ENCODE assay signal across 15 cellular contexts in genomic region chr5:35860686-35861085, GRCh38. TPM values are rescaled to one million over a fixed set of nuclear protein-coding genes. Genes with fewer than 3 reads are reported as not detected.
DNase-seq lines count a peak whose midpoint lies in the region; ATAC-seq and TF ChIP-seq lines count a peak whose summit lies in the region.
"Had no signal": no experiment of that assay in that cellular context is flagged by ENCODE, and none has a peak within 500 bp of the region (broad histone marks: within the 10 kb centered on the region; RNA-seq: fewer than 3 reads in every experiment).

No MANE protein-coding gene starts in this region.

- peak overlapping the region; percentile 81 for H3K4me3 Mint-ChIP-seq in activated CD4-positive, alpha-beta memory T cell treated with anti-CD3 and anti-CD28 coated beads, Interleukin-2, amount 10 ng/mL, durations not matched to agents 7 days and 5 days
- no peak overlapping the region for H3K4me3 Mint-ChIP-seq in nephron progenitor cell
- H3K4me3 Mint-ChIP-seq: CD14-positive monocyte had no signal

- no peak for ATAC-seq in GM19035 (IDR thresholded peaks at IDR 0.05; ENCODE audit: unreplicated experiment)

- TF ChIP-seq CTCF in nephron progenitor cell (IDR thresholded peaks at IDR 0.05), result no peak

- H3K79me2 ChIP-seq in ACC112 (ENCODE audit: control insufficient read depth, insufficient read depth, low read length, unreplicated experiment), result peaks cover 32% of the 10 kb centered on the region

- no peak overlapping the region for H3K27ac ChIP-seq in ACC112 (ENCODE audit: low read depth, low read length)
- H3K27ac ChIP-seq: cardiac muscle cell had no signal

- H3K27me3 Mint-ChIP-seq in activated CD4-positive, alpha-beta memory T cell treated with anti-CD3 and anti-CD28 coated beads, Interleukin-2, amount 10 ng/mL, durations not matched to agents 7 days and 5 days, result no peaks in the 10 kb centered on the region
- H3K27me3 Mint-ChIP-seq in nephron progenitor cell (ENCODE audit: low read depth, poor library complexity), result peaks cover 10% of the 10 kb centered on the region
- H3K27me3 Mint-ChIP-seq: progenitor cell of endocrine pancreas had no signal

- H3K4me3 ChIP-seq in ACC112 (ENCODE audit: low read depth, low read length), result peak overlapping the region; percentile 75; the same call in 1 of the 2 replicates
- H3K4me3 ChIP-seq: cardiac muscle cell had no signal

- H3K4me1 ChIP-seq in ACC112 (ENCODE audit: control insufficient read depth, insufficient read depth, low read length, unreplicated experiment), result peaks cover 42% of the 10 kb centered on the region

- H3K27me3 ChIP-seq in ACC112 (ENCODE audit: insufficient read depth, low read length), result no peaks in the 10 kb centered on the region
- H3K27me3 ChIP-seq: cardiac muscle cell had no signal

- peaks cover 7% of the 10 kb centered on the region for H3K9me3 Mint-ChIP-seq in activated CD4-positive, alpha-beta memory T cell treated with anti-CD3 and anti-CD28 coated beads, Interleukin-2, amount 10 ng/mL, durations not matched to agents 7 days and 5 days
- H3K9me3 Mint-ChIP-seq in nephron progenitor cell, result peaks cover 9% of the 10 kb centered on the region

- H3K36me3 Mint-ChIP-seq in activated CD4-positive, alpha-beta memory T cell treated with anti-CD3 and anti-CD28 coated beads, Interleukin-2, amount 10 ng/mL, durations not matched to agents 7 days and 5 days (ENCODE audit: low read depth), result peaks cover 81% of the 10 kb centered on the region
- H3K36me3 Mint-ChIP-seq in nephron progenitor cell (ENCODE audit: low read depth), result no peaks in the 10 kb centered on the region
- H3K36me3 Mint-ChIP-seq: CD14-positive monocyte had no signal

- POLR2A ChIA-PET in activated CD4-positive, alpha-beta memory T cell treated with anti-CD3 and anti-CD28 coated beads, Interleukin-2, amount 10 ng/mL, durations not matched to agents 7 days and 5 days (lab: Charles Lee), result interaction anchor here (0.7 to 16.3 kb wide), 7 partner anchors 9 to 240 kb away, joined by 3 to 422 read pairs (median 20); no protein-coding TSS in a partner anchor

- peak; percentile 55 for DNase-seq in EL
- DNase-seq in activated CD4-positive, alpha-beta memory T cell treated with anti-CD3 and anti-CD28 coated beads, Interleukin-2, amount 10 ng/mL, durations not matched to agents 7 days and 5 days, result no peak
- DNase-seq in foreskin melanocyte, result peak; percentile 94
- no peak for DNase-seq in nephron progenitor cell
- DNase-seq in dermis blood vessel endothelial cell, result no peak
- no peak for DNase-seq in SW480 (ENCODE audit: low spot score)
- DNase-seq: activated CD8-positive, alpha-beta memory T cell treated with anti-CD3 and anti-CD28 coated beads, Interleukin-2, amount 50 U/mL, for 48 hours; mesenchymal stem cell; NCI-H2171 treated with DMSO at 0.1 percent for 48 hours; T1000 had no signal

- peaks cover 84% of the 10 kb centered on the region for H3K4me1 Mint-ChIP-seq in activated CD4-positive, alpha-beta memory T cell treated with anti-CD3 and anti-CD28 coated beads, Interleukin-2, amount 10 ng/mL, durations not matched to agents 7 days and 5 days
- no peaks in the 10 kb centered on the region for H3K4me1 Mint-ChIP-seq in nephron progenitor cell

- CTCF ChIA-PET in activated CD4-positive, alpha-beta memory T cell treated with anti-CD3 and anti-CD28 coated beads, Interleukin-2, amount 10 ng/mL, durations not matched to agents 7 days and 5 days (lab: Charles Lee), result interaction anchor here (1.4 to 7.8 kb wide), 3 partner anchors 64 to 80 kb away, joined by 4 to 87 read pairs (median 21); no protein-coding TSS in a partner anchor

- no peak overlapping the region for H2AFZ ChIP-seq in ACC112 (ENCODE audit: low read length, unreplicated experiment)

- H3K36me3 ChIP-seq in ACC112 (ENCODE audit: insufficient read depth, low read length), result peaks cover 43% of the 10 kb centered on the region
- H3K36me3 ChIP-seq: cardiac muscle cell had no signal

- peak overlapping the region; percentile 66 for H3K27ac Mint-ChIP-seq in activated CD4-positive, alpha-beta memory T cell treated with anti-CD3 and anti-CD28 coated beads, Interleukin-2, amount 10 ng/mL, durations not matched to agents 7 days and 5 days
- no peak overlapping the region for H3K27ac Mint-ChIP-seq in nephron progenitor cell
- H3K27ac Mint-ChIP-seq: CD14-positive monocyte, progenitor cell of endocrine pancreas had no signal

RNA-seq across cellular contexts. Expression of gene IL7R, which starts 4.0 kb away (rescaled TPM):
- 100 to 1,000 TPM; 271 to 273 TPM for total RNA-seq in activated CD4-positive, alpha-beta memory T cell treated with anti-CD3 and anti-CD28 coated beads, Interleukin-2, amount 10 ng/mL, durations not matched to agents 7 days and 5 days
- 0.51 and 2.2 TPM in 2 replicates for total RNA-seq in dermis blood vessel endothelial cell
- total RNA-seq: cardiac muscle cell, progenitor cell of endocrine pancreas had no signal

Comparison
In these comparisons a context has a peak if more than half of its experiments do, and no peak if none do; other contexts are left out.
1. DNase-seq: peak in EL (single experiment) and foreskin melanocyte (single experiment); none in activated CD4-positive, alpha-beta memory T cell treated with anti-CD3 and anti-CD28 coated beads, Interleukin-2, amount 10 ng/mL, durations not matched to agents 7 days and 5 days (single experiment), nephron progenitor cell (single experiment), dermis blood vessel endothelial cell (single experiment) and SW480 (single experiment).
2. RNA of gene IL7R, which starts 4.0 kb away (total RNA-seq): 271 to 273 TPM in activated CD4-positive, alpha-beta memory T cell treated with anti-CD3 and anti-CD28 coated beads, Interleukin-2, amount 10 ng/mL, durations not matched to agents 7 days and 5 days; 0.51 to 2.2 TPM in dermis blood vessel endothelial cell; every median in the first group is over 10 times any median in the second.